ENCODE assay signal across 8 cellular contexts in the genomic region with DNA sequence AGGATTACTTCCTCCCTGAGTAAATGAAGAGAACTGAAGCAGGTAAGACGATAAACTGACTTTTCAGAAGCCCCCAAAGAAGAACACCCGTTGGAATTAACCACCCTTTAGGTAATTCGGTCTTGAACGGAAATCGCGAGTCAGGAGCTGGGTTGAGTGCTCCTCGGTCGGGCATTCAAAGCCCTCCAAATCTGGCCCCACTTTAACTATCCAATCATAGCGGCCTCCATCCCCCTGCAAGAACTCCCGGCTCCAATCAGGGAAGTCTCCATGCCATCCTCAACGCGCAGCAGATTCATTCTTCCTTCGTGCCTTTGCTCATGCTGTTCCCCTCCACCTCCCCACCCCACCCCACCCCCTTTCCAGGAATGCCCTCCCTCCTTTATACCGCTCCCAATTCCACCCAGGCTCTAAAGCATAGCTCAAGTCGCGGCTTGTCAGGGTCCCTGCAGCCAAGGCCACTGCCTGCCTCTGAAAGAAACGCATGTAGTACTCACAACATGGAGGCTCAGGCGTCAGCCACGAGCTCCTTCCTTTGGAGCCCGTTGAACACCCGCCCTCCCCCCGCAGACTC. TPM values are rescaled to one million over a fixed set of nuclear protein-coding genes. Genes with fewer than 3 reads are reported as not detected.
DNase-seq lines count a peak whose midpoint lies in the region; ATAC-seq and TF ChIP-seq lines count a peak whose summit lies in the region.

No MANE protein-coding gene starts in this region.

- no peak for ATAC-seq in GM19467 (IDR thresholded peaks at IDR 0.05; ENCODE audit: unreplicated experiment)

- no peak for TF ChIP-seq CTCF in BE2C (IDR thresholded peaks at IDR 0.05; ENCODE audit: low read depth, low read length)
- no peak for TF ChIP-seq CTCF in stomach (IDR thresholded peaks at IDR 0.05)

- H3K27ac ChIP-seq in epithelial cell of prostate (peak overlapping the region; percentile 90), stomach (peak overlapping the region; percentile 74 to 97 (median 90))

- DNase-seq in BE2C (peak; percentile 72), H4 (ENCODE audit: low spot score) (peak; percentile 67), NCI-H524 treated with DMSO at 0.1 percent for 48 hours (lab: John Stamatoyannopoulos, UW) (peak; percentile 88), epithelial cell of prostate (ENCODE audit: low read depth, low spot score) (peak; percentile 61), midbrain (lab: John Stamatoyannopoulos, UW) (peak; percentile 70), stomach (peak; percentile 27)
- peak; percentile 69 for DNase-seq in activated CD8-positive, alpha-beta memory T cell treated with anti-CD3 and anti-CD28 coated beads, Interleukin-2, amount 50 U/mL, for 48 hours

- TF ChIP-seq POLR2A in stomach (IDR thresholded peaks at IDR 0.05) = no peak

- TF ChIP-seq EP300 in stomach (IDR thresholded peaks at IDR 0.05) = no peak

- peak overlapping the region; percentile 73 for H3K4me3 ChIP-seq in BE2C (ENCODE audit: low read depth, low read length)
- H3K4me3 ChIP-seq in stomach = peak overlapping the region; percentile 76 to 97 (median 94)

- no peaks in the 10 kb centered on the region; the same call in 1 of the 2 replicates for H3K36me3 ChIP-seq in BE2C
- H3K36me3 ChIP-seq in stomach = no peaks in the 10 kb centered on the region

- H3K9me3 ChIP-seq in BE2C = no peaks in the 10 kb centered on the region
- H3K9me3 ChIP-seq in stomach = no peaks in the 10 kb centered on the region

- intact Hi-C loops in stomach (cut with DNase I; ENCODE audit: low total_unique reads) = loop anchor here (10.0 kb wide), 1 partner anchor 180 kb away; no protein-coding TSS in a partner anchor

- 0 to 2% (median 2%) methylated on average over 22 of the region's 22 CpGs for WGBS in stomach, 5 donors

- H3K27me3 ChIP-seq in BE2C (no peaks in the 10 kb centered on the region), stomach (no peaks in the 10 kb centered on the region)

- H3K4me1 ChIP-seq in BE2C = peaks cover 9% of the 10 kb centered on the region; the same call in 1 of the 2 replicates
- H3K4me1 ChIP-seq in stomach = peaks cover 34 to 60% (median 43%) of the 10 kb centered on the region in 4 donors

RNA-seq across cellular contexts. Expression of a gene that starts 0.6 kb away (rescaled TPM):
- polyA plus RNA-seq in BE2C (2012; ENCODE audit: insufficient read depth, insufficient read length, low read depth) = 14.4 TPM
- 4.1 and 4.9 TPM in 2 replicates for total RNA-seq in H4 (2014; rRNA removed; shearing (Covaris generic))
- 10 to 100 TPM in 3 of 5 donors, 1 to 10 TPM in 1, under 1 TPM in 1; 0.58 to 41.4 (median 11.9) TPM for total RNA-seq in stomach
- polyA plus RNA-seq in stomach = 1 to 10 TPM; 1.1 to 1.6 (median 1.4) TPM

Comparison
In these comparisons a context has a peak if more than half of its experiments do, and no peak if none do; other contexts are left out.
1. DNase-seq: peak in every context shown above with its lines; median percentile 88 in NCI-H524 treated with DMSO at 0.1 percent for 48 hours; 72 in BE2C; 70 in midbrain; 69 in activated CD8-positive, alpha-beta memory T cell treated with anti-CD3 and anti-CD28 coated beads, Interleukin-2, amount 50 U/mL, for 48 hours; 67 in H4; 61 in epithelial cell of prostate; 27 in stomach.